14 cellular contexts compared by ENCODE assay signal in genomic region chr6:37288247-37288646, GRCh38. TPM values are rescaled to one million over a fixed set of nuclear protein-coding genes. Genes with fewer than 3 reads are reported as not detected.
"Had no signal": no experiment of that assay in that cellular context is flagged by ENCODE, and none has a peak within 500 bp of the region (broad histone marks: within the 10 kb centered on the region; RNA-seq: fewer than 3 reads in every experiment).

No MANE protein-coding gene starts in this region.

- H3K4me3 ChIP-seq: colonic mucosa, hepatocyte, thyroid gland had no signal

- H3K79me2 ChIP-seq: hepatocyte, parathyroid adenoma had no signal

- H3K4me2 ChIP-seq: hepatocyte had no signal

- H2AFZ ChIP-seq: hepatocyte, parathyroid adenoma had no signal

- FAIRE-seq: keratinocyte, urothelium cell line had no signal

- H3K27ac ChIP-seq: colonic mucosa, hepatocyte, parathyroid adenoma, thyroid gland had no signal

- DNase-seq: activated CD4-positive, alpha-beta T cell treated with anti-CD3 and anti-CD28 coated beads, Interleukin-2, amount 50 U/mL, for 1 hour; central memory CD4-positive, alpha-beta T cell; colonic mucosa; naive B cell; stimulated activated CD4-positive, alpha-beta T cell treated with anti-CD3 and anti-CD28 coated beads, Interleukin-2, amount 100 ng/mL, for 48 hours; thyroid gland had no signal

- H3K27me3 ChIP-seq: colonic mucosa, hepatocyte, thyroid gland had no signal

- H3K9ac ChIP-seq: parathyroid adenoma had no signal

- H3K9me3 ChIP-seq: colonic mucosa, thyroid gland had no signal

- ATAC-seq: activated naive CD4-positive, alpha-beta T cell treated with anti-CD3 and anti-CD28 coated beads, Interleukin-2, amount 50 U/mL, for 72 hours; esophagus mucosa; left lobe of liver; stimulated activated memory B cell treated with anti-CD40 and anti-IgM and Interleukin-4, amounts not matched to agents 10 μg/mL and 1 μg/mL and 100 μg/mL, for 72 hours had no signal

- H3K4me1 ChIP-seq: colonic mucosa, parathyroid adenoma had no signal

RNA-seq across cellular contexts. Expression of gene TMEM217, which starts 30.3 kb away (rescaled TPM):
- total RNA-seq: left lobe of liver had no signal
